In the genomic region with DNA sequence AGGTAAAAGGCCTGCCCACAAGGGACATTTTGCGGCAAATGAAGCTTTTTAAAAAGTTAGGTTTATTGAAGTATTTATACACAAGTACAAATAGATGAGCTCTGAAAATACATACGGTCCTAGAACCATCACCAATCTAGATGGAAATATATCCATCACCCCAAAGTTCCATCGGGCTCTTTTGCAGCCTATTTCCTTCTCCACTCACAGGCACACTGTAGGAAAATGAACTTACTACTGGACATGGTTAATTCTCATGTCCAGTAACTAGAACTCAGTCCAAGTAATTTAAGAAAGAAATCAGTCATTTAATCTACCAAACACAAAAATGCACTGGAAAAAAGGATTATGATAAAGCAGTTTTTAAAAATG, we compare ENCODE assay signal across 8 cellular contexts. TPM values are rescaled to one million over a fixed set of nuclear protein-coding genes. Genes with fewer than 3 reads are reported as not detected.
DNase-seq lines count a peak whose midpoint lies in the region; ATAC-seq, FAIRE-seq and TF ChIP-seq lines count a peak whose summit lies in the region.

No MANE protein-coding gene starts in this region.

- no peak for TF ChIP-seq EP300 in suprapubic skin (IDR thresholded peaks at IDR 0.05)

- peak overlapping the region; percentile 95 for H3K27ac ChIP-seq in suprapubic skin

- H3K36me3 ChIP-seq in suprapubic skin: peaks cover 36% of the 10 kb centered on the region

- DNase-seq in T-helper 1 cell: no peak
- no peak for DNase-seq in activated naive CD4-positive, alpha-beta T cell treated with anti-CD3 and anti-CD28 coated beads, Interleukin-2, amount 50 U/mL, for 72 hours (ENCODE audit: low spot score in 2 of 2)
- no peak for DNase-seq in immature natural killer cell
- DNase-seq in suprapubic skin (ENCODE audit: low spot score in 2 of 2): no peak
- no peak for DNase-seq in activated gamma-delta T cell (lab: John Stamatoyannopoulos, UW)
- no peak for DNase-seq in frontal cortex (ENCODE audit: low spot score in 2 of 2)

- no peak for TF ChIP-seq POLR2A in suprapubic skin (IDR thresholded peaks at IDR 0.05)

- no peak for ATAC-seq in activated naive CD4-positive, alpha-beta T cell treated with anti-CD3 and anti-CD28 coated beads, Interleukin-2, amount 50 U/mL, for 72 hours
- no peak for ATAC-seq in GM21723 (IDR thresholded peaks at IDR 0.05; ENCODE audit: unreplicated experiment)

- peak overlapping the region; percentile 81 for H3K27ac Mint-ChIP-seq in T-helper 1 cell treated with Interleukin-12 subunit alpha and Interleukin-12 subunit beta and Interleukin-4 antibody, amounts not matched to agents 30 μg/mL and 1 μg/mL, for 36 hours
- peak overlapping the region; percentile 94 to 99 for H3K27ac Mint-ChIP-seq in activated naive CD4-positive, alpha-beta T cell treated with anti-CD3 and anti-CD28 coated beads, Interleukin-2, amount 50 U/mL, for 72 hours
- H3K27ac Mint-ChIP-seq in immature natural killer cell: peak overlapping the region; percentile 95 to 98 (median 98)

- no peak for TF ChIP-seq CTCF in suprapubic skin (IDR thresholded peaks at IDR 0.05)

- H3K9me3 Mint-ChIP-seq in T-helper 1 cell treated with Interleukin-12 subunit alpha and Interleukin-12 subunit beta and Interleukin-4 antibody, amounts not matched to agents 30 μg/mL and 1 μg/mL, for 36 hours: no peaks in the 10 kb centered on the region
- no peaks in the 10 kb centered on the region for H3K9me3 Mint-ChIP-seq in activated naive CD4-positive, alpha-beta T cell treated with anti-CD3 and anti-CD28 coated beads, Interleukin-2, amount 50 U/mL, for 72 hours
- H3K9me3 Mint-ChIP-seq in immature natural killer cell: no peaks in the 10 kb centered on the region

- peaks cover 54% of the 10 kb centered on the region for H3K36me3 Mint-ChIP-seq in T-helper 1 cell treated with Interleukin-12 subunit alpha and Interleukin-12 subunit beta and Interleukin-4 antibody, amounts not matched to agents 30 μg/mL and 1 μg/mL, for 36 hours (ENCODE audit: low read depth)
- H3K36me3 Mint-ChIP-seq in activated naive CD4-positive, alpha-beta T cell treated with anti-CD3 and anti-CD28 coated beads, Interleukin-2, amount 50 U/mL, for 72 hours: peaks cover 48 to 51% of the 10 kb centered on the region in 2 donors
- peaks cover 4 to 23% (median 14%) of the 10 kb centered on the region in 3 donors for H3K36me3 Mint-ChIP-seq in immature natural killer cell

- no peaks in the 10 kb centered on the region for H3K27me3 ChIP-seq in suprapubic skin

- peak overlapping the region; percentile 64 for H3K4me3 ChIP-seq in suprapubic skin

- no peaks in the 10 kb centered on the region for H3K9me3 ChIP-seq in suprapubic skin

- H3K27me3 Mint-ChIP-seq in T-helper 1 cell treated with Interleukin-12 subunit alpha and Interleukin-12 subunit beta and Interleukin-4 antibody, amounts not matched to agents 30 μg/mL and 1 μg/mL, for 36 hours (ENCODE audit: low read depth): no peaks in the 10 kb centered on the region
- H3K27me3 Mint-ChIP-seq in immature natural killer cell (ENCODE audit: low read depth in 3 of 3): peaks cover 2 to 16% (median 8%) of the 10 kb centered on the region in 3 donors

- H3K4me1 Mint-ChIP-seq in T-helper 1 cell treated with Interleukin-12 subunit alpha and Interleukin-12 subunit beta and Interleukin-4 antibody, amounts not matched to agents 30 μg/mL and 1 μg/mL, for 36 hours (ENCODE audit: low read depth): peaks cover 41% of the 10 kb centered on the region
- H3K4me1 Mint-ChIP-seq in immature natural killer cell: peaks cover 27 to 33% of the 10 kb centered on the region in 2 donors

- H3K4me3 Mint-ChIP-seq in T-helper 1 cell treated with Interleukin-12 subunit alpha and Interleukin-12 subunit beta and Interleukin-4 antibody, amounts not matched to agents 30 μg/mL and 1 μg/mL, for 36 hours: peak overlapping the region; percentile 86
- peak overlapping the region; percentile 90 to 97 (median 95) for H3K4me3 Mint-ChIP-seq in immature natural killer cell

- peaks cover 25% of the 10 kb centered on the region for H3K4me1 ChIP-seq in suprapubic skin

- FAIRE-seq in frontal cortex (lab: Jason Lieb, UNC): no peak

- 46% methylated on average over 3 of the region's 3 CpGs for WGBS in suprapubic skin

RNA-seq across cellular contexts. Expression of a gene that starts 0.7 kb away (rescaled TPM):
- total RNA-seq in activated naive CD4-positive, alpha-beta T cell treated with anti-CD3 and anti-CD28 coated beads, Interleukin-2, amount 50 U/mL, for 72 hours: 10 to 100 TPM; 60.5 to 71.5 TPM
- polyA plus RNA-seq in immature natural killer cell: 100 to 1,000 TPM; 224 to 275 (median 239) TPM
- 10 to 100 TPM; 33.0 to 69.4 (median 43.3) TPM for total RNA-seq in suprapubic skin
- 42.4 TPM for total RNA-seq in frontal cortex

RNA-seq across cellular contexts. Expression of a gene that starts 6.2 kb away (rescaled TPM):
- total RNA-seq in activated naive CD4-positive, alpha-beta T cell treated with anti-CD3 and anti-CD28 coated beads, Interleukin-2, amount 50 U/mL, for 72 hours: 100 to 1,000 TPM; 484 to 697 TPM
- 10 to 100 TPM; 63.3 to 86.5 (median 76.4) TPM for polyA plus RNA-seq in immature natural killer cell
- 10 to 100 TPM; 21.9 to 60.0 (median 54.1) TPM for total RNA-seq in suprapubic skin
- total RNA-seq in frontal cortex: 42.0 TPM

RNA-seq across cellular contexts. Expression of a gene that starts 13.2 kb away (rescaled TPM):
- total RNA-seq in activated naive CD4-positive, alpha-beta T cell treated with anti-CD3 and anti-CD28 coated beads, Interleukin-2, amount 50 U/mL, for 72 hours: 10 to 100 TPM; 40.3 to 40.8 TPM
- 10 to 100 TPM; 50.1 to 61.1 (median 54.8) TPM for polyA plus RNA-seq in immature natural killer cell
- total RNA-seq in suprapubic skin: 10 to 100 TPM; 12.3 to 30.3 (median 22.6) TPM
- 69.3 TPM for total RNA-seq in frontal cortex

Comparison
In these comparisons a context has a peak if more than half of its experiments do, and no peak if none do; other contexts are left out.
1. RNA of a gene that starts 6.2 kb away (total RNA-seq): 484 to 697 TPM in activated naive CD4-positive, alpha-beta T cell treated with anti-CD3 and anti-CD28 coated beads, Interleukin-2, amount 50 U/mL, for 72 hours; 21.9 to 60.0 TPM in suprapubic skin and 42.0 TPM in frontal cortex (single experiment); every median in the first group is over 4 times any median in the second.
2. Peak in every context shown above with its lines, with median percentiles within 50 percentile points of each other: H3K27ac Mint-ChIP-seq.